In the genomic region with DNA sequence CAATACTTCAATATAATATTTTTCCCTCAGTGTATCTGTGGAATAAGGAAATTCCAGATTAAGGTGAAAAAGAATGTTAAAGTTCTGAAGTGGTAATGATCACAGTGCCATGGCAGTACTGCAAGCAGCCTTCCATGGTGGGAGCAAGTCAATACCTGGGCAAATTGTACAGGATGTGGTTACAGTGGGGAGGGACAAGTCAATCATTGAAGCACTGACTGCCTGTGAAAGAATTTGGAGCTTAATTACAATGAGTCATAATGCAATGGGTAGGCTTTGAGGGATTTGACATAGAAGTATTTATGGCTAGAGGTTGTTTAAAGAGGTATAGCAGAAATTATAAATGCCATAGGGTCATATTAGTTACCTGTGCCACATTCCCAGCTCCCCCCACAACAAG, we compare ENCODE assay signal across 12 cellular contexts.
DNase-seq lines count a peak whose midpoint lies in the region; ATAC-seq, FAIRE-seq and TF ChIP-seq lines count a peak whose summit lies in the region.
"Had no signal": no experiment of that assay in that cellular context is flagged by ENCODE, and none has a peak within 500 bp of the region (broad histone marks: within the 10 kb centered on the region; RNA-seq: fewer than 3 reads in every experiment).

No MANE protein-coding gene starts in this region.

- peak; percentile 39 for DNase-seq in A673 (ENCODE audit: low spot score)
- peak; percentile 96 for DNase-seq in bronchial epithelial cell (ENCODE audit: low read depth)
- DNase-seq in pancreas = no peak
- no peak for DNase-seq in HFFc6
- no peak for DNase-seq in NCI-H748 (lab: John Stamatoyannopoulos, UW; ENCODE audit: unreplicated experiment)
- DNase-seq in left colon = no peak
- DNase-seq: BE2C, NCI-H526 treated with DMSO at 0.1 percent for 48 hours had no signal

- CTCF ChIA-PET in A673 (lab: Charles Lee) = no interaction called here

- H3K36me3 ChIP-seq in A673 (ENCODE audit: insufficient read depth, low read length, poor library complexity, severe bottlenecking) = no peaks in the 10 kb centered on the region
- no peaks in the 10 kb centered on the region for H3K36me3 ChIP-seq in bronchial epithelial cell (ENCODE audit: control insufficient read depth, insufficient read depth, low read length)
- H3K36me3 ChIP-seq in pancreas = no peaks in the 10 kb centered on the region
- H3K36me3 ChIP-seq: ascending aorta, BE2C had no signal

- H3K27ac ChIP-seq in A673 (ENCODE audit: low read depth, low read length, poor library complexity, severe bottlenecking) = no peak overlapping the region
- H3K27ac ChIP-seq in pancreas = no peak overlapping the region
- H3K27ac ChIP-seq: ascending aorta had no signal

- H3K4me3 Mint-ChIP-seq in HFFc6 = no peak overlapping the region

- peak; percentile 51 for ATAC-seq in GM19324 (IDR thresholded peaks at IDR 0.05; ENCODE audit: low FRiP score, unreplicated experiment)
- ATAC-seq in HG03521 (IDR thresholded peaks at IDR 0.05; ENCODE audit: unreplicated experiment) = peak; percentile 63
- ATAC-seq in pancreas = no peak
- ATAC-seq in left colon = no peak

- intact Hi-C loops in A673 (cut with micrococcal nuclease; ENCODE audit: unreplicated experiment) = no loop called here
- intact Hi-C loops in pancreas (cut with DNase I) = no loop called here
- intact Hi-C loops in left colon (cut with DNase I, micrococcal nuclease) = no loop called here

- H3K4me3 ChIP-seq in A673 (ENCODE audit: low read depth, low read length, poor library complexity, severe bottlenecking) (no peak overlapping the region), bronchial epithelial cell (ENCODE audit: low read depth, low read length) (no peak overlapping the region), pancreas (no peak overlapping the region)
- H3K4me3 ChIP-seq: ascending aorta had no signal

- H3K27me3 ChIP-seq in A673 (replicated peaks; ENCODE audit: insufficient read depth, low read depth, low read length, poor library complexity) (no peaks in the 10 kb centered on the region), bronchial epithelial cell (ENCODE audit: control insufficient read depth, insufficient read depth, low read length) (no peaks in the 10 kb centered on the region), pancreas (no peaks in the 10 kb centered on the region)
- H3K27me3 ChIP-seq: ascending aorta, BE2C had no signal

- H3K27ac Mint-ChIP-seq in HFFc6 = no peak overlapping the region

- H3K4me1 ChIP-seq in A673 (ENCODE audit: insufficient read depth, low read length, poor library complexity, severe bottlenecking) (no peaks in the 10 kb centered on the region), pancreas (no peaks in the 10 kb centered on the region)
- H3K4me1 ChIP-seq: ascending aorta, BE2C had no signal

- H3K27me3 Mint-ChIP-seq in HFFc6 (ENCODE audit: insufficient read depth) = no peaks in the 10 kb centered on the region

- H3K9me3 Mint-ChIP-seq in HFFc6 = peaks cover 5% of the 10 kb centered on the region

- no TSS peak for BruUV-seq in A673 (replicated peaks; lab: Mats Ljungman, UMichigan)

- no peak for FAIRE-seq in bronchial epithelial cell (lab: Jason Lieb, UNC)
- FAIRE-seq in pancreas (lab: Jason Lieb, UNC) = no peak
- FAIRE-seq: TTC549 had no signal

- H3K9me3 ChIP-seq in A673 (ENCODE audit: low read depth, low read length, poor library complexity, severe bottlenecking) = no peaks in the 10 kb centered on the region
- H3K9me3 ChIP-seq in pancreas = no peaks in the 10 kb centered on the region
- H3K9me3 ChIP-seq: ascending aorta, BE2C had no signal

- TF ChIP-seq CTCF in A673 (conservative IDR thresholded peaks at IDR 0.05; ENCODE audit: low read depth, low read length) (no peak), bronchial epithelial cell (IDR thresholded peaks at IDR 0.05; ENCODE audit: insufficient read depth, low read length, severe bottlenecking) (no peak), pancreas (IDR thresholded peaks at IDR 0.05) (no peak), HFFc6 (IDR thresholded peaks at IDR 0.05) (no peak)

- no peaks in the 10 kb centered on the region for H3K4me1 Mint-ChIP-seq in HFFc6 (ENCODE audit: low read depth)

- POLR2A ChIA-PET in A673 (lab: Charles Lee; ENCODE audit: low non-redundant PET) = no interaction called here

- no peaks in the 10 kb centered on the region for H3K36me3 Mint-ChIP-seq in HFFc6 (ENCODE audit: low read depth)

Comparison
In these comparisons a context has a peak if more than half of its experiments do, and no peak if none do; other contexts are left out.
1. DNase-seq: peak in A673 (single experiment) and bronchial epithelial cell (single experiment); none in pancreas (0 of 6), HFFc6 (single experiment), NCI-H748 (single experiment) and left colon (0 of 2).
2. ATAC-seq: peak in GM19324 (single experiment) and HG03521 (single experiment); none in pancreas (0 of 4) and left colon (single experiment).